Comparison of ENCODE assay signal across 1 cellular context in the genomic region with DNA sequence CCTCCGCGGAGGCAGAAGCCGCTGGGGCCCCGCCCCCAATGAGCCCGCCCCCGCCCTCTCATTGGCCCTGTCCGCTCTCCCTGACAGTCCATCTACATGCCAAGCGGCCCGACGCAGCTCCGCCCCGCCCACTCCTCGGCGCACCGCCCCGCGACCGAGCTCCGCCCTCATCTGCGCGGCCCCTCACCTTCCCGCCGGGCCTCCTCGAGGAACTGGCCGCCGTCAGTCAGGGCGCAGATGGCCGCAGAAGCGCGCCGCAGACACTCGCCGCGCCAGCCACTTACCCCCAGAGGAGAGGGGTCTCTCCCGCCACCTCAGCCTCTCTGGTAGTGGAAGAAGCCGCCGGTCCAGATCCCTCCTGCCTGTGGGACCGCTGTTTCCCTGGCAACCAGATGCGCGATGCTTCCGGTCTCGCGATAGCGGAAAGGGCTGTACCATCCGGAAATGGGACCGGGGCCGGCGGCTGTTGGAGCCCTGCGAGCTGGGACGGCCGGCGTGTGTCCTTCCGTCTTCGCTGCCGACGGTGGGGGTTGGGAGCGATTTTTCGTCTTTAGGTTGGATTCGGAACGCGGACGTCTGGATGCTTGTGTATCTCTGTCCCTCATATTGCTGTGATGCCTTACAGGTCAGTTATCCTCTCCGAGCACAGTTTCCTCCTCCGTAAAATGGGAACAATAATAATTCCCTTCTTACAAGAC.
TF ChIP-seq lines count a peak whose summit lies in the region.

Gene FSIP1, minus strand, starts transcription at position 401 of the 698 bp plus-strand sequence. CDS start 6,317 bp downstream, outside the sequence.

TF ChIP-seq in SK-N-SH, 30 proteins besides CTCF, POLR2A, EP300 and RAD21 (continued from another document):
- TF ChIP-seq GATA2 (CRISPR knock-in tag; IDR thresholded peaks at IDR 0.05) (no peak), TEAD4 (IDR thresholded peaks at IDR 0.05; ENCODE audit: borderline replicate concordance, insufficient read depth) (no peak), RCOR1 (IDR thresholded peaks at IDR 0.05; ENCODE audit: low read length) (peak; percentile 50; the same call in 1 of the 2 replicates), FOXJ3 (CRISPR knock-in tag; IDR thresholded peaks at IDR 0.05) (no peak), FOXM1 (IDR thresholded peaks at IDR 0.05; ENCODE audit: low read depth) (no peak), JUND (IDR thresholded peaks at IDR 0.05) (no peak), MEF2A (IDR thresholded peaks at IDR 0.05; ENCODE audit: borderline replicate concordance, low read depth) (no peak), EZH2phosphoT487 (IDR thresholded peaks at IDR 0.05; ENCODE audit: borderline replicate concordance, low read depth) (no peak), MXI1 (IDR thresholded peaks at IDR 0.05; ENCODE audit: low read depth, low read length) (peak; percentile 87), USF1 (IDR thresholded peaks at IDR 0.05; ENCODE audit: borderline replicate concordance, low read depth) (no peak), NFIC (IDR thresholded peaks at IDR 0.05; ENCODE audit: borderline replicate concordance) (no peak), RFX5 (IDR thresholded peaks at IDR 0.05; ENCODE audit: low read length) (0 out of 2 replicates have a peak, but pooled peaks have one; percentile 70), TCF12 (IDR thresholded peaks at IDR 0.05) (no peak; the same call in 1 of the 2 replicates), NRF1 (IDR thresholded peaks at IDR 0.05; ENCODE audit: low read depth, low read length) (peak; percentile 50), CHD2 (IDR thresholded peaks at IDR 0.05; ENCODE audit: low read length, partially characterized antibody) (peak; percentile 100), REST (IDR thresholded peaks at IDR 0.05; ENCODE audit: low read depth, low read length) (peak; percentile 55)
- TF ChIP-seq, protein P1, sequence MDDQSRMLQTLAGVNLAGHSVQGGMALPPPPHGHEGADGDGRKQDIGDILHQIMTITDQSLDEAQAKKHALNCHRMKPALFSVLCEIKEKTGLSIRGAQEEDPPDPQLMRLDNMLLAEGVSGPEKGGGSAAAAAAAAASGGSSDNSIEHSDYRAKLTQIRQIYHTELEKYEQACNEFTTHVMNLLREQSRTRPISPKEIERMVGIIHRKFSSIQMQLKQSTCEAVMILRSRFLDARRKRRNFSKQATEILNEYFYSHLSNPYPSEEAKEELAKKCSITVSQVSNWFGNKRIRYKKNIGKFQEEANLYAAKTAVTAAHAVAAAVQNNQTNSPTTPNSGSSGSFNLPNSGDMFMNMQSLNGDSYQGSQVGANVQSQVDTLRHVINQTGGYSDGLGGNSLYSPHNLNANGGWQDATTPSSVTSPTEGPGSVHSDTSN (IDR thresholded peaks at IDR 0.05), result peak; percentile 87
- TF ChIP-seq, protein P2, sequence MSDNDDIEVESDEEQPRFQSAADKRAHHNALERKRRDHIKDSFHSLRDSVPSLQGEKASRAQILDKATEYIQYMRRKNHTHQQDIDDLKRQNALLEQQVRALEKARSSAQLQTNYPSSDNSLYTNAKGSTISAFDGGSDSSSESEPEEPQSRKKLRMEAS (IDR thresholded peaks at IDR 0.05; ENCODE audit: low read depth), result peak; percentile 75; the same call in 1 of the 2 replicates
- TF ChIP-seq, protein P3, sequence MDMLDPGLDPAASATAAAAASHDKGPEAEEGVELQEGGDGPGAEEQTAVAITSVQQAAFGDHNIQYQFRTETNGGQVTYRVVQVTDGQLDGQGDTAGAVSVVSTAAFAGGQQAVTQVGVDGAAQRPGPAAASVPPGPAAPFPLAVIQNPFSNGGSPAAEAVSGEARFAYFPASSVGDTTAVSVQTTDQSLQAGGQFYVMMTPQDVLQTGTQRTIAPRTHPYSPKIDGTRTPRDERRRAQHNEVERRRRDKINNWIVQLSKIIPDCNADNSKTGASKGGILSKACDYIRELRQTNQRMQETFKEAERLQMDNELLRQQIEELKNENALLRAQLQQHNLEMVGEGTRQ (IDR thresholded peaks at IDR 0.05; ENCODE audit: borderline replicate concordance, low read depth, low read length), result no peak
